In genomic region chr3:38005076-38006020, GRCh38 we compare ENCODE assay signal across 12 cellular contexts. TPM values are rescaled to one million over a fixed set of nuclear protein-coding genes. Genes with fewer than 3 reads are reported as not detected.
DNase-seq lines count a peak whose midpoint lies in the region; ATAC-seq lines count a peak whose summit lies in the region.
"Had no signal": no experiment of that assay in that cellular context is flagged by ENCODE, and none has a peak within 500 bp of the region (broad histone marks: within the 10 kb centered on the region; RNA-seq: fewer than 3 reads in every experiment).

No MANE protein-coding gene starts in this region.

- H3K36me3 Mint-ChIP-seq in CD4-positive, alpha-beta memory T cell: peaks cover 14 to 48% of the 10 kb centered on the region in 2 donors

- H3K4me3 ChIP-seq in CD4-positive, alpha-beta memory T cell (ENCODE audit: low read length in 2 of 2): no peak overlapping the region
- H3K4me3 ChIP-seq: skin epidermis had no signal

- intact Hi-C loops in CD4-positive, alpha-beta memory T cell (cut with micrococcal nuclease): no loop called here
- intact Hi-C loops in left ventricle myocardium superior (cut with micrococcal nuclease): no loop called here

- ATAC-seq in left ventricle myocardium superior: peak; percentile 67

- CTCF ChIA-PET in CD4-positive, alpha-beta memory T cell (lab: Charles Lee; ENCODE audit: partially characterized antibody): interaction anchor here (1.0 to 7.8 kb wide), 6 partner anchors 11 to 341 kb away, joined by 3 to 146 read pairs (median 5); partner anchors contain the start of genes DLEC1 and XYLB

- peaks cover 9 to 26% (median 21%) of the 10 kb centered on the region in 4 donors for H3K4me1 Mint-ChIP-seq in CD4-positive, alpha-beta memory T cell

- H3K27ac Mint-ChIP-seq in CD4-positive, alpha-beta memory T cell: peak overlapping the region; percentile 4 to 92 (median 55)
- H3K27ac Mint-ChIP-seq: T-helper 1 cell treated with Interleukin-12 subunit alpha and Interleukin-12 subunit beta and Interleukin-4 antibody, amounts not matched to agents 30 μg/mL and 1 μg/mL, for 36 hours had no signal

- H3K27me3 Mint-ChIP-seq in CD4-positive, alpha-beta memory T cell: no peaks in the 10 kb centered on the region

- H3K4me1 ChIP-seq in CD4-positive, alpha-beta memory T cell (ENCODE audit: insufficient read depth, low read length): peaks cover 4% of the 10 kb centered on the region

- no peaks in the 10 kb centered on the region for H3K9me3 Mint-ChIP-seq in CD4-positive, alpha-beta memory T cell
- H3K9me3 Mint-ChIP-seq: T-helper 1 cell treated with Interleukin-12 subunit alpha and Interleukin-12 subunit beta and Interleukin-4 antibody, amounts not matched to agents 30 μg/mL and 1 μg/mL, for 36 hours had no signal

- H3K4me3 Mint-ChIP-seq in CD4-positive, alpha-beta memory T cell: no peak overlapping the region
- H3K4me3 Mint-ChIP-seq: T-helper 1 cell treated with Interleukin-12 subunit alpha and Interleukin-12 subunit beta and Interleukin-4 antibody, amounts not matched to agents 30 μg/mL and 1 μg/mL, for 36 hours had no signal

- in situ Hi-C loops in ACHN (cut with HindIII; ENCODE audit: low pct_ligation_motif_present, low pct_unique_long_range_greater_than_20kb, low sequenced_read_pairs): no loop called here

- H3K27me3 ChIP-seq in CD4-positive, alpha-beta memory T cell (ENCODE audit: insufficient read depth, low read length): no peaks in the 10 kb centered on the region

- peaks cover 51% of the 10 kb centered on the region for H3K36me3 ChIP-seq in CD4-positive, alpha-beta memory T cell (ENCODE audit: insufficient read depth, low read length)

- DNase-seq in CD4-positive, alpha-beta memory T cell: no peak
- peak in 55 of 56 donors; percentile 38 to 96 (median 87) for DNase-seq in amygdala (lab: John Stamatoyannopoulos, UW)
- DNase-seq in left ventricle myocardium superior: peak; percentile 88
- peak; percentile 98 for DNase-seq in pons (ENCODE audit: low spot score)
- DNase-seq in ACHN: no peak
- no peak for DNase-seq in GM19238 (ENCODE audit: insufficient read length, low spot score)
- DNase-seq in T-helper 2 cell: no peak
- DNase-seq in CD1c-positive myeloid dendritic cell (ENCODE audit: extremely low spot score): no peak
- DNase-seq: COR-L47, NCI-H774 had no signal

- H3K27ac ChIP-seq in CD4-positive, alpha-beta memory T cell (ENCODE audit: low read depth, low read length): no peak overlapping the region

- POLR2A ChIA-PET in CD4-positive, alpha-beta memory T cell (lab: Charles Lee; ENCODE audit: partially characterized antibody): interaction anchor here (1.1 to 4.9 kb wide), 2 partner anchors 34 to 160 kb away, joined by 3 to 48 read pairs; partner anchors contain the start of genes DLEC1 and OXSR1

- no peaks in the 10 kb centered on the region for H3K9me3 ChIP-seq in CD4-positive, alpha-beta memory T cell (ENCODE audit: control insufficient read depth in 1 of 2, low read length in 2 of 2)

RNA-seq across cellular contexts. Expression of gene VILL, which starts 14.8 kb away (rescaled TPM):
- 10 to 100 TPM; 41.7 to 43.4 TPM for total RNA-seq in CD4-positive, alpha-beta memory T cell
- 10 to 100 TPM; 13.4 to 18.0 TPM for polyA plus RNA-seq in CD4-positive, alpha-beta memory T cell
- total RNA-seq in left ventricle myocardium superior: 2.7 TPM

RNA-seq across cellular contexts. Expression of gene PLCD1, which starts 24.1 kb away (rescaled TPM):
- 10 to 100 TPM; 81.2 to 93.9 TPM for total RNA-seq in CD4-positive, alpha-beta memory T cell
- polyA plus RNA-seq in CD4-positive, alpha-beta memory T cell: 10 to 100 TPM; 38.4 to 41.2 TPM
- total RNA-seq in left ventricle myocardium superior: 6.9 TPM

RNA-seq across cellular contexts. Expression of gene DLEC1, which starts 33.7 kb away (rescaled TPM):
- 10 to 100 TPM; 13.2 to 15.1 TPM for total RNA-seq in CD4-positive, alpha-beta memory T cell
- 1 to 10 TPM in 1 of 2 donors, under 1 TPM in 1; 0.49 to 1.3 TPM for polyA plus RNA-seq in CD4-positive, alpha-beta memory T cell
- total RNA-seq in left ventricle myocardium superior: 1.1 TPM

Comparison
In these comparisons a context has a peak if more than half of its experiments do, and no peak if none do; other contexts are left out.
1. DNase-seq: peak in amygdala (55 of 56), left ventricle myocardium superior (single experiment) and pons (single experiment); none in CD4-positive, alpha-beta memory T cell (0 of 5), ACHN (single experiment), GM19238 (single experiment), T-helper 2 cell (0 of 5) and CD1c-positive myeloid dendritic cell (single experiment).
2. RNA of gene VILL, which starts 14.8 kb away (total RNA-seq): 41.7 to 43.4 TPM in CD4-positive, alpha-beta memory T cell; 2.7 TPM in left ventricle myocardium superior (single experiment); every median in the first group is over 10 times any median in the second.
3. RNA of gene PLCD1, which starts 24.1 kb away (total RNA-seq): 81.2 to 93.9 TPM in CD4-positive, alpha-beta memory T cell; 6.9 TPM in left ventricle myocardium superior (single experiment); every median in the first group is over 10 times any median in the second.